In the genomic region with DNA sequence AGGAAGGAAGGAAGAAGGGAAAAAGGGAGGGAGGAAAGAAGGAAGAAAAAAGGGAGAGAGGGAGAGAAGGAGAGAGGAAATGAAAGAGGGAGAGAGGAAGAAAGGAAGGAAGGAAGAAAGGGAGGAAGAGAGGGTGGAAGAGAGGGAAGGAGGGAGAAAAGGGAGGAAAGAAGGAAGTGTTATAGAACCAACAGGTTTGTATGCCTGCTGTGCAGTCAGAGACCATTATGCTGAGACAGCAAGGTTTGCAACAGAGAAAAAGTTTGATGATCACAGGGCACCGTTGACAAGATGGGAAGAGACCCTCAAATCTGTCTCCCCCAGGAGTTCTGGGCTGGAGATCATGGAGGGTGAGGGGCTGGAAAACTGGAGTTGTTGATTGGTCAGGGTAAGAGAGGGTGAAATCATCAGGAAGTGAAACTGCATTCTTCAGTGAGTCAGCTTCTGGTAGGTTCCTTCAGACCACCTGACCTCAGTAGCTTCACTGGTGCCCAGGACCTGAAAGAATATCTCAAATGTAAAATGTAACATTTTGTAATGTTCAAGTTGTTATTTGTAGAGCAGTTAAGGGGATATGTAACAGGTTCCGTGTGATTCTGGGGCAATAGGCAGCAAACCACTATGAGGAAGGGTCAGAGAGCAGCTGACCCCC, we compare ENCODE assay signal across 21 cellular contexts.
"Had no signal": no experiment of that assay in that cellular context is flagged by ENCODE, and none has a peak within 500 bp of the region (broad histone marks: within the 10 kb centered on the region; RNA-seq: fewer than 3 reads in every experiment).

No MANE protein-coding gene starts in this region.

- H3K4me1 Mint-ChIP-seq: naive thymus-derived CD8-positive, alpha-beta T cell; stimulated activated effector memory CD8-positive, alpha-beta T cell treated with anti-CD3 and anti-CD28 coated beads, Interleukin-12 subunit alpha, Interleukin-12 subunit beta, amount 100 ng/mL, for 72 hours had no signal

- H3K4me3 ChIP-seq: esophagus muscularis mucosa, gastrocnemius medialis, heart right ventricle, mucosa of descending colon, psoas muscle, right lobe of liver, tibial nerve, upper lobe of right lung, vagina had no signal

- H3K27ac ChIP-seq: esophagus muscularis mucosa, gastrocnemius medialis, heart right ventricle, neutrophil, psoas muscle, right lobe of liver, tibial nerve, upper lobe of right lung, vagina had no signal

- FAIRE-seq: islet of Langerhans had no signal

- H3K27me3 ChIP-seq: esophagus muscularis mucosa, gastrocnemius medialis, heart right ventricle, right lobe of liver, tibial nerve, upper lobe of right lung, vagina had no signal

- H3K4me1 ChIP-seq: psoas muscle, right lobe of liver, upper lobe of right lung, vagina had no signal

- H3K4me3 Mint-ChIP-seq: naive thymus-derived CD8-positive, alpha-beta T cell; stimulated activated effector memory CD8-positive, alpha-beta T cell treated with anti-CD3 and anti-CD28 coated beads, Interleukin-12 subunit alpha, Interleukin-12 subunit beta, amount 100 ng/mL, for 72 hours; stimulated activated naive CD8-positive, alpha-beta T cell treated with anti-CD3 and anti-CD28 coated beads, Interleukin-15, Interleukin-2, amounts not matched to agents 100 ng/mL and 50 ng/mL, for 24 hours had no signal

- H3K27ac Mint-ChIP-seq: stimulated activated effector memory CD8-positive, alpha-beta T cell treated with anti-CD3 and anti-CD28 coated beads, Interleukin-12 subunit alpha, Interleukin-12 subunit beta, amount 100 ng/mL, for 72 hours; stimulated activated naive CD8-positive, alpha-beta T cell treated with anti-CD3 and anti-CD28 coated beads, Interleukin-15, Interleukin-2, amounts not matched to agents 100 ng/mL and 50 ng/mL, for 24 hours had no signal

- DNase-seq: effector CD4-positive, alpha-beta T cell; gastrocnemius medialis; heart right ventricle; hypothalamus; kidney glomerular epithelial cell; mucosa of descending colon; naive thymus-derived CD8-positive, alpha-beta T cell; psoas muscle; retina; right lobe of liver; stimulated activated CD4-positive, alpha-beta T cell treated with anti-CD3 and anti-CD28 coated beads, Interleukin-4, amount 100 ng/mL, for 1 hour; stimulated activated CD8-positive, alpha-beta memory T cell treated with anti-CD3 and anti-CD28 coated beads, Interleukin-4, amount 100 ng/mL, for 48 hours; upper lobe of right lung had no signal

- H3K36me3 Mint-ChIP-seq: stimulated activated effector memory CD8-positive, alpha-beta T cell treated with anti-CD3 and anti-CD28 coated beads, Interleukin-12 subunit alpha, Interleukin-12 subunit beta, amount 100 ng/mL, for 72 hours had no signal

- H3K36me3 ChIP-seq: esophagus muscularis mucosa, gastrocnemius medialis, heart right ventricle, neutrophil, right lobe of liver, tibial nerve, upper lobe of right lung, vagina had no signal

- H3K9me3 ChIP-seq: gastrocnemius medialis, neutrophil, right lobe of liver, vagina had no signal

- ATAC-seq: gastrocnemius medialis; heart right ventricle; left lobe of liver; mucosa of descending colon; naive thymus-derived CD8-positive, alpha-beta T cell; psoas muscle; right lobe of liver; stimulated activated effector memory CD8-positive, alpha-beta T cell treated with anti-CD3 and anti-CD28 coated beads, Interleukin-12 subunit alpha, Interleukin-12 subunit beta, amount 100 ng/mL, for 72 hours; upper lobe of right lung had no signal
